Comparison of ENCODE assay signal across 8 cellular contexts in genomic region chr4:15006416-15007024, GRCh38. TPM values are rescaled to one million over a fixed set of nuclear protein-coding genes. Genes with fewer than 3 reads are reported as not detected.
DNase-seq lines count a peak whose midpoint lies in the region; ATAC-seq and TF ChIP-seq lines count a peak whose summit lies in the region.

No MANE protein-coding gene starts in this region.

- H3K9ac ChIP-seq in fibroblast of lung (ENCODE audit: insufficient read depth, low read length), result no peak overlapping the region
- H3K9ac ChIP-seq in subcutaneous abdominal adipose tissue (ENCODE audit: low read length in 5 of 5), result peak overlapping the region in 2 of 5 donors; percentile 35 to 93

- H3K36me3 ChIP-seq in RWPE2 (ENCODE audit: low read depth), result peaks cover 40% of the 10 kb centered on the region
- H3K36me3 ChIP-seq in fibroblast of lung (ENCODE audit: control insufficient read depth, insufficient read depth, low read length), result peaks cover 2% of the 10 kb centered on the region
- peaks cover 7 to 16% (median 10%) of the 10 kb centered on the region in 5 donors for H3K36me3 ChIP-seq in subcutaneous abdominal adipose tissue (ENCODE audit: control insufficient read depth in 5 of 5, insufficient read depth in 5 of 5, low read length in 5 of 5)

- no peaks in the 10 kb centered on the region for H3K9me3 Mint-ChIP-seq in activated CD4-positive, alpha-beta T cell treated with anti-CD3 and anti-CD28 coated beads, Interleukin-2, amount 10 ng/mL, durations not matched to agents 7 days and 5 days

- DNase-seq in activated CD4-positive, alpha-beta T cell treated with anti-CD3 and anti-CD28 coated beads, Interleukin-2, amount 10 ng/mL, durations not matched to agents 7 days and 5 days, result no peak
- DNase-seq in activated CD4-positive, alpha-beta T cell treated with anti-CD3 and anti-CD28 coated beads, Interleukin-2, amount 50 U/mL, for 4 hours, result no peak
- DNase-seq in RWPE2 (ENCODE audit: low spot score), result no peak
- peak; percentile 19 to 60 for DNase-seq in fibroblast of lung (ENCODE audit: low read depth in 2 of 2)
- no peak for DNase-seq in activated effector memory CD4-positive, alpha-beta T cell treated with Interleukin-2 at 50 U/mL for 16 hours

- no peaks in the 10 kb centered on the region for H3K9me3 ChIP-seq in RWPE2 (ENCODE audit: severe bottlenecking)
- H3K9me3 ChIP-seq in fibroblast of lung (ENCODE audit: control insufficient read depth, insufficient read depth, low read depth, low read length), result no peaks in the 10 kb centered on the region
- no peaks in the 10 kb centered on the region for H3K9me3 ChIP-seq in subcutaneous abdominal adipose tissue (ENCODE audit: control insufficient read depth in 5 of 5, low read length in 5 of 5)

- CTCF ChIA-PET in activated CD4-positive, alpha-beta T cell treated with anti-CD3 and anti-CD28 coated beads, Interleukin-2, amount 10 ng/mL, durations not matched to agents 7 days and 5 days (lab: Charles Lee), result no interaction called here

- no peak for ATAC-seq in RWPE2 (ENCODE audit: low read depth)
- ATAC-seq in GM18861 (IDR thresholded peaks at IDR 0.05; ENCODE audit: unreplicated experiment), result no peak
- no peak for ATAC-seq in GM18520 (IDR thresholded peaks at IDR 0.05; ENCODE audit: unreplicated experiment)

- POLR2A ChIA-PET in activated CD4-positive, alpha-beta T cell treated with anti-CD3 and anti-CD28 coated beads, Interleukin-2, amount 10 ng/mL, durations not matched to agents 7 days and 5 days (lab: Charles Lee), result no interaction called here

- H3K4me2 ChIP-seq in fibroblast of lung (ENCODE audit: extremely low read depth, insufficient read depth, low read length), result peak overlapping the region; percentile 77

- peaks cover 80% of the 10 kb centered on the region for H3K79me2 ChIP-seq in fibroblast of lung (ENCODE audit: control insufficient read depth, insufficient read depth, low read length)

- H3K27me3 ChIP-seq in RWPE2 (ENCODE audit: insufficient read depth, poor library complexity, severe bottlenecking) (no peaks in the 10 kb centered on the region), fibroblast of lung (ENCODE audit: control insufficient read depth, insufficient read depth, low read length) (no peaks in the 10 kb centered on the region), subcutaneous abdominal adipose tissue (ENCODE audit: control insufficient read depth in 5 of 5, insufficient read depth in 4 of 5, low read length in 5 of 5) (no peaks in the 10 kb centered on the region)

- H3K27ac ChIP-seq in RWPE2 (ENCODE audit: poor library complexity, severe bottlenecking) (peak overlapping the region; percentile 89), fibroblast of lung (ENCODE audit: insufficient read depth, low read length) (peak overlapping the region; percentile 88), subcutaneous abdominal adipose tissue (ENCODE audit: low read depth, low read length) (peak overlapping the region; percentile 92)

- peaks cover 8% of the 10 kb centered on the region for H3K4me1 ChIP-seq in RWPE2 (ENCODE audit: insufficient read depth, poor library complexity, severe bottlenecking)
- H3K4me1 ChIP-seq in fibroblast of lung (ENCODE audit: control insufficient read depth, extremely low read depth, insufficient read depth, low read length), result peaks cover 3% of the 10 kb centered on the region
- peaks cover 0 to 28% (median 20%) of the 10 kb centered on the region in 5 donors for H3K4me1 ChIP-seq in subcutaneous abdominal adipose tissue (ENCODE audit: control insufficient read depth in 5 of 5, insufficient read depth in 5 of 5, low read length in 5 of 5)

- H3K27me3 Mint-ChIP-seq in activated CD4-positive, alpha-beta T cell treated with anti-CD3 and anti-CD28 coated beads, Interleukin-2, amount 10 ng/mL, durations not matched to agents 7 days and 5 days, result no peaks in the 10 kb centered on the region

- H2AFZ ChIP-seq in fibroblast of lung (ENCODE audit: low read length), result no peak overlapping the region

- H3K4me3 ChIP-seq in RWPE2 (ENCODE audit: severe bottlenecking) (no peak overlapping the region), fibroblast of lung (replicated peaks in 1 of 4; ENCODE audit: control extremely low read depth in 1 of 4, insufficient read depth in 1 of 4, low read depth in 3 of 4, low read length in 4 of 4) (peak overlapping the region; percentile 75 to 95 (median 82)), subcutaneous abdominal adipose tissue (ENCODE audit: low read depth in 1 of 5, low read length in 5 of 5) (no peak overlapping the region)

- no peaks in the 10 kb centered on the region for H4K20me1 ChIP-seq in fibroblast of lung (ENCODE audit: control insufficient read depth, extremely low read depth, insufficient read depth, low read length)

- TF ChIP-seq CTCF in RWPE2 (IDR thresholded peaks at IDR 0.05; ENCODE audit: poor library complexity, severe bottlenecking), result peak; percentile 68
- TF ChIP-seq CTCF in fibroblast of lung (conservative IDR thresholded peaks at IDR 0.05 in 1 of 2, IDR thresholded peaks at IDR 0.05 in 1 of 2; ENCODE audit: low read depth in 1 of 2, low read length in 2 of 2), result peak; percentile 31 to 51

- H3K4me3 Mint-ChIP-seq in activated CD4-positive, alpha-beta T cell treated with anti-CD3 and anti-CD28 coated beads, Interleukin-2, amount 10 ng/mL, durations not matched to agents 7 days and 5 days, result peak overlapping the region; percentile 88

- peak overlapping the region; percentile 97 for H3K27ac Mint-ChIP-seq in activated CD4-positive, alpha-beta T cell treated with anti-CD3 and anti-CD28 coated beads, Interleukin-2, amount 10 ng/mL, durations not matched to agents 7 days and 5 days

- H3K4me1 Mint-ChIP-seq in activated CD4-positive, alpha-beta T cell treated with anti-CD3 and anti-CD28 coated beads, Interleukin-2, amount 10 ng/mL, durations not matched to agents 7 days and 5 days, result peaks cover 36% of the 10 kb centered on the region

- H3K36me3 Mint-ChIP-seq in activated CD4-positive, alpha-beta T cell treated with anti-CD3 and anti-CD28 coated beads, Interleukin-2, amount 10 ng/mL, durations not matched to agents 7 days and 5 days (ENCODE audit: low read depth), result peaks cover 23% of the 10 kb centered on the region

RNA-seq across cellular contexts. Expression of gene CPEB2, which starts 4.2 kb away (rescaled TPM):
- 10 to 100 TPM; 19.7 to 20.3 TPM for total RNA-seq in activated CD4-positive, alpha-beta T cell treated with anti-CD3 and anti-CD28 coated beads, Interleukin-2, amount 10 ng/mL, durations not matched to agents 7 days and 5 days
- total RNA-seq in fibroblast of lung, result 7.7 and 19.0 TPM in 2 replicates
- 16.1 and 18.6 TPM in 2 replicates for polyA plus RNA-seq in fibroblast of lung
- polyA plus RNA-seq in fibroblast of lung (2012), result 11.8 and 14.6 TPM in 2 replicates
- 6.2 and 12.1 TPM in 2 replicates for polyA minus RNA-seq in fibroblast of lung (ENCODE audit: low replicate concordance)

Comparison
In these comparisons a context has a peak if more than half of its experiments do, and no peak if none do; other contexts are left out.
1. DNase-seq: peak in fibroblast of lung (2 of 2); none in activated CD4-positive, alpha-beta T cell treated with anti-CD3 and anti-CD28 coated beads, Interleukin-2, amount 10 ng/mL, durations not matched to agents 7 days and 5 days (single experiment), activated CD4-positive, alpha-beta T cell treated with anti-CD3 and anti-CD28 coated beads, Interleukin-2, amount 50 U/mL, for 4 hours (0 of 2), RWPE2 (single experiment) and activated effector memory CD4-positive, alpha-beta T cell treated with Interleukin-2 at 50 U/mL for 16 hours (single experiment).
2. H3K4me3 ChIP-seq: peak in fibroblast of lung (4 of 4); none in RWPE2 (single experiment) and subcutaneous abdominal adipose tissue (0 of 5).
3. Peak in every context shown above with its lines, with median percentiles within 50 percentile points of each other: H3K27ac ChIP-seq.